ENCODE assay signal across 1 cellular context in genomic region chr17:58417300-58418092, GRCh38.
TF ChIP-seq lines count a peak whose summit lies in the region.

Gene RNF43, minus strand, starts transcription at chr17:58417534. Its CDS starts 1,957 bp downstream, at chr17:58415577.

TF ChIP-seq in K562, 482 proteins besides CTCF, POLR2A, EP300 and RAD21 (continued from another document and continues in another):
- TF ChIP-seq RERE (CRISPR knock-in tag; IDR thresholded peaks at IDR 0.05; ENCODE audit: borderline replicate concordance) = no peak
- no peak for TF ChIP-seq CUX1 (CRISPR knock-in tag; IDR thresholded peaks at IDR 0.05)
- no peak for TF ChIP-seq USF2 (CRISPR knock-in tag; IDR thresholded peaks at IDR 0.05)
- TF ChIP-seq SMARCB1 (IDR thresholded peaks at IDR 0.05; ENCODE audit: insufficient read length, low read depth) = no peak
- no peak for TF ChIP-seq MYBL2 (IDR thresholded peaks at IDR 0.05; ENCODE audit: low read depth)
- no peak for TF ChIP-seq MYBL2 (CRISPR knock-in tag; IDR thresholded peaks at IDR 0.05; ENCODE audit: borderline replicate concordance)
- no peak for TF ChIP-seq ZZZ3 (IDR thresholded peaks at IDR 0.05)
- no peak for TF ChIP-seq ZNF23 (CRISPR knock-in tag; IDR thresholded peaks at IDR 0.05)
- TF ChIP-seq RFX5 (IDR thresholded peaks at IDR 0.05; ENCODE audit: low read depth, low read length) = no peak
- TF ChIP-seq CXXC5 (CRISPR knock-in tag; IDR thresholded peaks at IDR 0.05) = peak; percentile 37; the same call in 1 of the 2 replicates
- TF ChIP-seq HNRNPL (IDR thresholded peaks at IDR 0.05; ENCODE audit: low read depth, low read length) = no peak
- no peak for TF ChIP-seq PRMT5 (CRISPR knock-in tag; IDR thresholded peaks at IDR 0.05)
- TF ChIP-seq STAT6 (CRISPR knock-in tag; IDR thresholded peaks at IDR 0.05) = no peak
- TF ChIP-seq ZNF511 (CRISPR knock-in tag; IDR thresholded peaks at IDR 0.05) = no peak
- TF ChIP-seq ZNF717 (CRISPR knock-in tag; IDR thresholded peaks at IDR 0.05) = no peak
- TF ChIP-seq ESRRB (CRISPR knock-in tag; IDR thresholded peaks at IDR 0.05; ENCODE audit: borderline replicate concordance) = no peak
- TF ChIP-seq LARP7 (IDR thresholded peaks at IDR 0.05) = 0 out of 2 replicates have a peak, but pooled peaks have one; percentile 14
- no peak for TF ChIP-seq RBM25 (IDR thresholded peaks at IDR 0.05; ENCODE audit: low read depth, low read length, severe bottlenecking)
- TF ChIP-seq ZNF644 (tag; IDR thresholded peaks at IDR 0.05; ENCODE audit: low read depth) = no peak
- TF ChIP-seq CSDE1 (IDR thresholded peaks at IDR 0.05) = no peak
- peak; percentile 76 to 89 for TF ChIP-seq FOXK2 (conservative IDR thresholded peaks at IDR 0.05 in 1 of 2, IDR thresholded peaks at IDR 0.05 in 1 of 2; ENCODE audit: low read depth in 2 of 2)
- peak; percentile 90 for TF ChIP-seq ZNF740 (CRISPR knock-in tag; IDR thresholded peaks at IDR 0.05)
- TF ChIP-seq ZNF740 (tag; IDR thresholded peaks at IDR 0.05) = peak in 1 of 2 experiments; percentile 48; a peak in 1 of 4 replicates
- TF ChIP-seq E4F1 (CRISPR knock-in tag; IDR thresholded peaks at IDR 0.05; ENCODE audit: borderline replicate concordance) = no peak
- no peak for TF ChIP-seq GTF2F1 (IDR thresholded peaks at IDR 0.05; ENCODE audit: low read depth, low read length)
- no peak for TF ChIP-seq ZBTB11 (CRISPR knock-in tag; IDR thresholded peaks at IDR 0.05)
- 0 out of 2 replicates have a peak, but pooled peaks have one; percentile 44 for TF ChIP-seq ZKSCAN1 (IDR thresholded peaks at IDR 0.05; ENCODE audit: low read depth, low read length)
- no peak for TF ChIP-seq SPI1 (IDR thresholded peaks at IDR 0.05; ENCODE audit: borderline replicate concordance, low read depth, low read length)
- peak; percentile 24; the same call in 1 of the 2 replicates for TF ChIP-seq SIN3B (IDR thresholded peaks at IDR 0.05; ENCODE audit: low read depth)
- TF ChIP-seq ZNF445 (CRISPR knock-in tag; IDR thresholded peaks at IDR 0.05; ENCODE audit: low read depth) = no peak
- TF ChIP-seq ZNF766 (CRISPR knock-in tag; conservative IDR thresholded peaks at IDR 0.05) = no peak
- no peak for TF ChIP-seq ZNF140 (CRISPR knock-in tag; IDR thresholded peaks at IDR 0.05)
- no peak for TF ChIP-seq PCBP2 (IDR thresholded peaks at IDR 0.05; ENCODE audit: low read depth, low read length, poor library complexity, severe bottlenecking)
- no peak for TF ChIP-seq NUFIP1 (IDR thresholded peaks at IDR 0.05; ENCODE audit: partially characterized antibody)
